ENCODE assay signal across 8 cellular contexts in genomic region chr9:6759114-6759977, GRCh38. TPM values are rescaled to one million over a fixed set of nuclear protein-coding genes. Genes with fewer than 3 reads are reported as not detected.
DNase-seq lines count a peak whose midpoint lies in the region; ATAC-seq and TF ChIP-seq lines count a peak whose summit lies in the region.

No MANE protein-coding gene starts in this region.

- H3K9me2 ChIP-seq in SU-DHL-6 (replicated peaks; ENCODE audit: insufficient read depth, low read length) = no peaks in the 10 kb centered on the region

- H3K79me2 ChIP-seq in SU-DHL-6 (ENCODE audit: insufficient read depth, low read length) = peaks cover 59% of the 10 kb centered on the region

- H3K27ac ChIP-seq in SU-DHL-6 (ENCODE audit: low read depth, low read length) (peak overlapping the region; percentile 79), caudate nucleus (ENCODE audit: low read depth, low read length) (peak overlapping the region; percentile 90), thoracic aorta (peak overlapping the region; percentile 96 to 97)

- no peaks in the 10 kb centered on the region for H3K36me3 ChIP-seq in SU-DHL-6 (ENCODE audit: low read length)
- H3K36me3 ChIP-seq in thoracic aorta = no peaks in the 10 kb centered on the region

- peak overlapping the region; percentile 90 for H3K4me2 ChIP-seq in SU-DHL-6 (ENCODE audit: low read depth, low read length, poor library complexity, severe bottlenecking)

- H3K27me3 ChIP-seq in SU-DHL-6 (ENCODE audit: low read length) = no peaks in the 10 kb centered on the region
- H3K27me3 ChIP-seq in thoracic aorta (replicated peaks; ENCODE audit: insufficient read depth) = no peaks in the 10 kb centered on the region

- no peak for TF ChIP-seq CTCF in SU-DHL-6 (IDR thresholded peaks at IDR 0.05; ENCODE audit: insufficient read depth, low read length, poor library complexity, severe bottlenecking)
- no peak for TF ChIP-seq CTCF in thoracic aorta (IDR thresholded peaks at IDR 0.05)

- H3K9me3 ChIP-seq in SU-DHL-6 (ENCODE audit: insufficient read depth, low read length) (no peaks in the 10 kb centered on the region), thoracic aorta (no peaks in the 10 kb centered on the region)

- H3K4me3 ChIP-seq in SU-DHL-6 (ENCODE audit: insufficient read depth, low read length, poor library complexity, severe bottlenecking) (peak overlapping the region; percentile 97), thoracic aorta (peak overlapping the region; percentile 91)

- peaks cover 15% of the 10 kb centered on the region for H3F3A ChIP-seq in SU-DHL-6 (ENCODE audit: insufficient read depth)

- peaks cover 4% of the 10 kb centered on the region; the same call in 1 of the 2 replicates for H4K20me1 ChIP-seq in SU-DHL-6 (ENCODE audit: low read depth, low read length)

- DNase-seq in CD1c-positive myeloid dendritic cell (ENCODE audit: extremely low spot score) (peak; percentile 87), caudate nucleus (lab: John Stamatoyannopoulos, UW) (peak in 1 of 61 donors; percentile 2), lung microvascular endothelial cell (ENCODE audit: low read depth in 2 of 2) (peak; percentile 54 to 74), thoracic aorta (ENCODE audit: low spot score) (no peak), inferior parietal cortex (ENCODE audit: extremely low spot score) (no peak)

- H3K9ac ChIP-seq in SU-DHL-6 (ENCODE audit: low read length) = peak overlapping the region; percentile 92

- peak overlapping the region; percentile 80 for H2AFZ ChIP-seq in SU-DHL-6 (ENCODE audit: low read depth, low read length, severe bottlenecking)

- peaks cover 3 to 6% of the 10 kb centered on the region in 2 donors for H3K4me1 ChIP-seq in thoracic aorta (ENCODE audit: control insufficient read depth in 1 of 2, low read depth in 2 of 2)

- peak; percentile 12 for ATAC-seq in GM19043 (IDR thresholded peaks at IDR 0.05; ENCODE audit: low read depth, unreplicated experiment)
- peak; percentile 4 for ATAC-seq in HG03460 (IDR thresholded peaks at IDR 0.05; ENCODE audit: unreplicated experiment)
- ATAC-seq in thoracic aorta (ENCODE audit: insufficient number of reproducible peaks, low FRiP score, low read depth) = no peak

RNA-seq across cellular contexts. Expression of gene KDM4C, which starts 1.6 kb away (rescaled TPM):
- total RNA-seq in lung microvascular endothelial cell = 13.5 and 19.2 TPM in 2 replicates
- 10 to 100 TPM; 26.1 to 47.8 TPM for total RNA-seq in thoracic aorta

Comparison
In these comparisons a context has a peak if more than half of its experiments do, and no peak if none do; other contexts are left out.
1. DNase-seq: peak in CD1c-positive myeloid dendritic cell (single experiment) and lung microvascular endothelial cell (2 of 2); none in thoracic aorta (single experiment) and inferior parietal cortex (single experiment).
2. Peak in every context shown above with its lines, with median percentiles within 50 percentile points of each other: H3K27ac ChIP-seq.